ENCODE assay signal across 21 cellular contexts in genomic region chr7:101626069-101626671, GRCh38. TPM values are rescaled to one million over a fixed set of nuclear protein-coding genes. Genes with fewer than 3 reads are reported as not detected.
"Had no signal": no experiment of that assay in that cellular context is flagged by ENCODE, and none has a peak within 500 bp of the region (broad histone marks: within the 10 kb centered on the region; RNA-seq: fewer than 3 reads in every experiment).

No MANE protein-coding gene starts in this region.

- ATAC-seq: activated CD4-positive, CD25-positive, alpha-beta regulatory T cell treated with anti-CD3 and anti-CD28 coated beads, Interleukin-2, amount 50 U/mL, for 24 hours; heart left ventricle; left colon; lower lobe of right lung had no signal

- H3K4me3 ChIP-seq: breast epithelium, heart left ventricle, lower lobe of right lung, skin epidermis, suprapubic skin had no signal

- H3K4me1 ChIP-seq: breast epithelium, lower lobe of right lung had no signal

- H3K27ac Mint-ChIP-seq: activated naive CD8-positive, alpha-beta T cell treated with anti-CD3 and anti-CD28 coated beads, Interleukin-2, amount 10 ng/mL, durations not matched to agents 7 days and 5 days; activated T-helper 1 cell treated with anti-CD3 and anti-CD28 coated beads, Interleukin-12 subunit alpha, Interleukin-12 subunit beta, Interleukin-2, Interleukin-4 antibody, amounts not matched to agents 30 ng/mL and 10 ng/mL and 1 ng/mL, durations not matched to agents 14 hours and 24 hours and 36 hours had no signal

- H3K4me1 Mint-ChIP-seq: activated naive CD8-positive, alpha-beta T cell treated with anti-CD3 and anti-CD28 coated beads, Interleukin-2, amount 10 ng/mL, durations not matched to agents 7 days and 5 days had no signal

- H3K27ac ChIP-seq: breast epithelium, heart left ventricle, lower lobe of right lung, skin epidermis, suprapubic skin had no signal

- H3K36me3 ChIP-seq: breast epithelium, heart left ventricle, lower lobe of right lung, suprapubic skin had no signal

- H3K36me3 Mint-ChIP-seq: activated naive CD8-positive, alpha-beta T cell treated with anti-CD3 and anti-CD28 coated beads, Interleukin-2, amount 10 ng/mL, durations not matched to agents 7 days and 5 days had no signal

- H3K9me3 ChIP-seq: breast epithelium, heart left ventricle, lower lobe of right lung, suprapubic skin had no signal

- H3K9me3 Mint-ChIP-seq: activated naive CD8-positive, alpha-beta T cell treated with anti-CD3 and anti-CD28 coated beads, Interleukin-2, amount 10 ng/mL, durations not matched to agents 7 days and 5 days; activated T-helper 1 cell treated with anti-CD3 and anti-CD28 coated beads, Interleukin-12 subunit alpha, Interleukin-12 subunit beta, Interleukin-2, Interleukin-4 antibody, amounts not matched to agents 30 ng/mL and 10 ng/mL and 1 ng/mL, durations not matched to agents 14 hours and 24 hours and 36 hours had no signal

- DNase-seq: activated CD4-positive, alpha-beta T cell treated with anti-CD3 and anti-CD28 coated beads, Interleukin-2, amount 50 U/mL, for 1 hour; activated naive CD4-positive, alpha-beta T cell; activated naive CD8-positive, alpha-beta T cell treated with anti-CD3 and anti-CD28 coated beads, Interleukin-2, amount 10 ng/mL, durations not matched to agents 7 days and 5 days; anterior cingulate cortex; dermis blood vessel endothelial cell; heart left ventricle; left colon; lower lobe of right lung; midbrain; posterior cingulate gyrus; retina; stimulated activated CD4-positive, alpha-beta T cell treated with anti-CD3 and anti-CD28 coated beads, Interleukin-4, amount 100 ng/mL, for 24 hours; stimulated activated naive CD4-positive, alpha-beta T cell treated with Interleukin-2 at 50 U/mL for 16 hours had no signal

- FAIRE-seq: frontal cortex had no signal

- H3K4me3 Mint-ChIP-seq: activated naive CD8-positive, alpha-beta T cell treated with anti-CD3 and anti-CD28 coated beads, Interleukin-2, amount 10 ng/mL, durations not matched to agents 7 days and 5 days; activated T-helper 1 cell treated with anti-CD3 and anti-CD28 coated beads, Interleukin-12 subunit alpha, Interleukin-12 subunit beta, Interleukin-2, Interleukin-4 antibody, amounts not matched to agents 30 ng/mL and 10 ng/mL and 1 ng/mL, durations not matched to agents 14 hours and 24 hours and 36 hours had no signal

RNA-seq across cellular contexts. Expression of gene MYL10, which starts 2.9 kb away (rescaled TPM):
- total RNA-seq: activated CD8-positive, alpha-beta memory T cell treated with anti-CD3 and anti-CD28 coated beads for 36 hours; activated naive CD8-positive, alpha-beta T cell treated with anti-CD3 and anti-CD28 coated beads, Interleukin-2, amount 10 ng/mL, durations not matched to agents 7 days and 5 days; activated T-helper 1 cell treated with anti-CD3 and anti-CD28 coated beads, Interleukin-12 subunit alpha, Interleukin-12 subunit beta, Interleukin-2, Interleukin-4 antibody, amounts not matched to agents 30 ng/mL and 10 ng/mL and 1 ng/mL, durations not matched to agents 14 hours and 24 hours and 36 hours; breast epithelium; dermis blood vessel endothelial cell; epithelial cell of proximal tubule; frontal cortex; heart left ventricle; left colon; lower lobe of right lung; suprapubic skin had no signal
- polyA plus RNA-seq: heart left ventricle had no signal
